In genomic region chr7:128017460-128017859, GRCh38 we compare ENCODE assay signal across 20 cellular contexts. TPM values are rescaled to one million over a fixed set of nuclear protein-coding genes. Genes with fewer than 3 reads are reported as not detected.
DNase-seq lines count a peak whose midpoint lies in the region; ATAC-seq and TF ChIP-seq lines count a peak whose summit lies in the region.
"Had no signal": no experiment of that assay in that cellular context is flagged by ENCODE, and none has a peak within 500 bp of the region (broad histone marks: within the 10 kb centered on the region; RNA-seq: fewer than 3 reads in every experiment).

No MANE protein-coding gene starts in this region.

- ATAC-seq in RWPE2 (ENCODE audit: low read depth) = no peak
- no peak for ATAC-seq in Right ventricle myocardium superior (ENCODE audit: poor library complexity)
- no peak for ATAC-seq in HG02938 (IDR thresholded peaks at IDR 0.05; ENCODE audit: unreplicated experiment)
- ATAC-seq: gastrocnemius medialis, psoas muscle had no signal

- H3K4me1 ChIP-seq in RWPE2 (ENCODE audit: insufficient read depth, poor library complexity, severe bottlenecking) = peaks cover 24% of the 10 kb centered on the region
- H3K4me1 ChIP-seq in parathyroid adenoma = peaks cover 45% of the 10 kb centered on the region
- H3K4me1 ChIP-seq: psoas muscle had no signal

- intact Hi-C loops in Right ventricle myocardium superior (cut with DNase I) = no loop called here

- peak overlapping the region; percentile 6 for H2AFZ ChIP-seq in parathyroid adenoma

- H3K4me3 ChIP-seq in RWPE2 (ENCODE audit: severe bottlenecking) (no peak overlapping the region), epithelial cell of esophagus (ENCODE audit: low read length) (no peak overlapping the region), parathyroid adenoma (ENCODE audit: low read depth, low read length) (no peak overlapping the region)
- H3K4me3 ChIP-seq: gastrocnemius medialis, psoas muscle, SJCRH30, thoracic aorta had no signal

- no peak overlapping the region for H3K4me2 ChIP-seq in parathyroid adenoma (ENCODE audit: low read length)
- H3K4me2 ChIP-seq: KMS-11 had no signal

- TF ChIP-seq CTCF in RWPE2 (IDR thresholded peaks at IDR 0.05; ENCODE audit: poor library complexity, severe bottlenecking) (peak; percentile 5), epithelial cell of esophagus (IDR thresholded peaks at IDR 0.05; ENCODE audit: insufficient read depth, low read depth, low read length, missing control alignments) (peak; percentile 42), parathyroid adenoma (IDR thresholded peaks at IDR 0.05) (peak; percentile 61)

- H3K36me3 ChIP-seq in RWPE2 (ENCODE audit: low read depth) = peaks cover 3% of the 10 kb centered on the region; the same call in 1 of the 2 replicates
- H3K36me3 ChIP-seq in parathyroid adenoma (ENCODE audit: control insufficient read depth, insufficient read depth, low read length) = no peaks in the 10 kb centered on the region
- H3K36me3 ChIP-seq: BE2C, gastrocnemius medialis had no signal

- no peak overlapping the region for H3K9ac ChIP-seq in parathyroid adenoma
- H3K9ac ChIP-seq: KMS-11 had no signal

- H3K27ac ChIP-seq in RWPE2 (ENCODE audit: poor library complexity, severe bottlenecking) = no peak overlapping the region
- H3K27ac ChIP-seq in parathyroid adenoma = peak overlapping the region; percentile 73
- H3K27ac ChIP-seq: 22Rv1, gastrocnemius medialis, KMS-11, psoas muscle, SJCRH30, thoracic aorta had no signal

- peaks cover 11% of the 10 kb centered on the region for H3K79me2 ChIP-seq in parathyroid adenoma

- DNase-seq in DMS 273 (lab: John Stamatoyannopoulos, UW; ENCODE audit: unreplicated experiment) (peak; percentile 54), DMS 273 treated with DMSO at 0.1 percent for 48 hours (lab: John Stamatoyannopoulos, UW) (no peak), RWPE2 (ENCODE audit: low spot score) (no peak), epithelial cell of esophagus (ENCODE audit: low read depth) (no peak), Right ventricle myocardium superior (no peak), SW480 (ENCODE audit: low spot score) (no peak)
- DNase-seq: activated gamma-delta T cell treated with Interleukin-2 at 50 U/mL for 16 hours, amniotic stem cell, BE2C, gastrocnemius medialis, naive B cell, psoas muscle, SJCRH30, T1000 had no signal

- H3K9me3 ChIP-seq in RWPE2 (ENCODE audit: severe bottlenecking) (no peaks in the 10 kb centered on the region), parathyroid adenoma (ENCODE audit: control insufficient read depth, low read length) (no peaks in the 10 kb centered on the region)
- H3K9me3 ChIP-seq: BE2C, gastrocnemius medialis, psoas muscle, SJCRH30, thoracic aorta had no signal

- H3K27me3 ChIP-seq in RWPE2 (ENCODE audit: insufficient read depth, poor library complexity, severe bottlenecking) (no peaks in the 10 kb centered on the region), parathyroid adenoma (ENCODE audit: control insufficient read depth, insufficient read depth, low read length) (no peaks in the 10 kb centered on the region)
- H3K27me3 ChIP-seq: BE2C, gastrocnemius medialis, SJCRH30 had no signal

RNA-seq across cellular contexts. Expression of gene LRRC4, which starts 13.8 kb away (rescaled TPM):
- total RNA-seq in Right ventricle myocardium superior = 1.9 TPM
- total RNA-seq: H4 had no signal

Comparison
In these comparisons a context has a peak if more than half of its experiments do, and no peak if none do; other contexts are left out.
1. CTCF ChIP-seq: peak in every context shown above with its lines; median percentile 61 in parathyroid adenoma; 42 in epithelial cell of esophagus; 5 in RWPE2.